ENCODE assay signal across 32 cellular contexts in genomic region chr16:59168715-59169114, GRCh38.
"Had no signal": no experiment of that assay in that cellular context is flagged by ENCODE, and none has a peak within 500 bp of the region (broad histone marks: within the 10 kb centered on the region; RNA-seq: fewer than 3 reads in every experiment).

No MANE protein-coding gene starts in this region.

- H3K27me3 Mint-ChIP-seq: activated CD4-positive, alpha-beta memory T cell treated with anti-CD3 and anti-CD28 coated beads, Interleukin-2, amount 10 ng/mL, durations not matched to agents 7 days and 5 days; activated CD8-positive, alpha-beta memory T cell treated with anti-CD3 and anti-CD28 coated beads, Interleukin-2, amount 10 ng/mL, durations not matched to agents 7 days and 5 days; activated naive CD4-positive, alpha-beta T cell treated with anti-CD3 and anti-CD28 coated beads, Interleukin-2, amount 10 ng/mL, durations not matched to agents 7 days and 5 days; activated naive CD8-positive, alpha-beta T cell; activated naive CD8-positive, alpha-beta T cell treated with anti-CD3 and anti-CD28 coated beads, Interleukin-2, amount 50 U/mL, for 24 hours; brain had no signal

- ATAC-seq: activated CD8-positive, alpha-beta memory T cell treated with anti-CD3 and anti-CD28 coated beads, Interleukin-2, amount 10 ng/mL, durations not matched to agents 7 days and 5 days; activated naive CD8-positive, alpha-beta T cell treated with anti-CD3 and anti-CD28 coated beads, Interleukin-2, amount 50 U/mL, for 24 hours; PC-3; Right ventricle myocardium inferior had no signal

- H3K27ac ChIP-seq: RWPE1, SK-N-MC, WERI-Rb-1 had no signal

- DNase-seq: activated CD4-positive, alpha-beta memory T cell treated with anti-CD3 and anti-CD28 coated beads, Interleukin-2, amount 10 ng/mL, durations not matched to agents 7 days and 5 days; activated CD4-positive, alpha-beta T cell treated with anti-CD3 and anti-CD28 coated beads for 1 hour; activated CD4-positive, alpha-beta T cell treated with anti-CD3 and anti-CD28 coated beads for 48 hours; activated CD4-positive, CD25-positive, alpha-beta regulatory T cell; activated CD8-positive, alpha-beta memory T cell treated with anti-CD3 and anti-CD28 coated beads for 24 hours; activated CD8-positive, alpha-beta memory T cell treated with anti-CD3 and anti-CD28 coated beads, Interleukin-2, amount 10 ng/mL, durations not matched to agents 7 days and 5 days; activated CD8-positive, alpha-beta memory T cell treated with anti-CD3 and anti-CD28 coated beads, Interleukin-2, amount 50 U/mL, for 48 hours; activated effector memory CD4-positive, alpha-beta T cell treated with Interleukin-2 at 50 U/mL for 16 hours; activated naive CD4-positive, alpha-beta T cell treated with anti-CD3 and anti-CD28 coated beads, Interleukin-2, amount 10 ng/mL, durations not matched to agents 7 days and 5 days; activated naive CD8-positive, alpha-beta T cell treated with anti-CD3 and anti-CD28 coated beads, Interleukin-2, amount 50 U/mL, for 24 hours; activated T-cell treated with anti-CD3 and anti-CD28 coated beads, Interleukin-2, amount 50 U/mL, for 48 hours; anterior cingulate cortex; caudate nucleus; cerebellar nuclear complex; MM.1S; MV-4-11; NCI-H1092; NCI-H146; NCI-H187 treated with DMSO at 0.1 percent for 48 hours; NCI-H2081 treated with DMSO at 0.1 percent for 48 hours; NCI-H226; NCI-H446 treated with DMSO at 0.1 percent for 48 hours; NCI-H524; PC-3; SIG-M5; T1000; WERI-Rb-1 had no signal

- H3K9me3 Mint-ChIP-seq: activated CD4-positive, alpha-beta memory T cell treated with anti-CD3 and anti-CD28 coated beads, Interleukin-2, amount 10 ng/mL, durations not matched to agents 7 days and 5 days; activated naive CD4-positive, alpha-beta T cell treated with anti-CD3 and anti-CD28 coated beads, Interleukin-2, amount 10 ng/mL, durations not matched to agents 7 days and 5 days had no signal

- H3K4me3 Mint-ChIP-seq: activated CD4-positive, alpha-beta memory T cell treated with anti-CD3 and anti-CD28 coated beads, Interleukin-2, amount 10 ng/mL, durations not matched to agents 7 days and 5 days; activated CD8-positive, alpha-beta memory T cell treated with anti-CD3 and anti-CD28 coated beads, Interleukin-2, amount 10 ng/mL, durations not matched to agents 7 days and 5 days; activated naive CD4-positive, alpha-beta T cell treated with anti-CD3 and anti-CD28 coated beads, Interleukin-2, amount 10 ng/mL, durations not matched to agents 7 days and 5 days; activated naive CD8-positive, alpha-beta T cell; activated naive CD8-positive, alpha-beta T cell treated with anti-CD3 and anti-CD28 coated beads, Interleukin-2, amount 50 U/mL, for 24 hours; brain had no signal

- H3K36me3 ChIP-seq: WERI-Rb-1 had no signal

- H3K4me1 Mint-ChIP-seq: activated CD4-positive, alpha-beta memory T cell treated with anti-CD3 and anti-CD28 coated beads, Interleukin-2, amount 10 ng/mL, durations not matched to agents 7 days and 5 days; activated CD8-positive, alpha-beta memory T cell treated with anti-CD3 and anti-CD28 coated beads, Interleukin-2, amount 10 ng/mL, durations not matched to agents 7 days and 5 days; activated naive CD4-positive, alpha-beta T cell treated with anti-CD3 and anti-CD28 coated beads, Interleukin-2, amount 10 ng/mL, durations not matched to agents 7 days and 5 days; activated naive CD8-positive, alpha-beta T cell treated with anti-CD3 and anti-CD28 coated beads, Interleukin-2, amount 50 U/mL, for 24 hours had no signal

- H3K36me3 Mint-ChIP-seq: activated CD8-positive, alpha-beta memory T cell treated with anti-CD3 and anti-CD28 coated beads, Interleukin-2, amount 10 ng/mL, durations not matched to agents 7 days and 5 days; activated naive CD4-positive, alpha-beta T cell treated with anti-CD3 and anti-CD28 coated beads, Interleukin-2, amount 10 ng/mL, durations not matched to agents 7 days and 5 days; activated naive CD8-positive, alpha-beta T cell; brain had no signal

- H3K4me3 ChIP-seq: SK-N-MC had no signal

- H3K27ac Mint-ChIP-seq: activated CD4-positive, alpha-beta memory T cell treated with anti-CD3 and anti-CD28 coated beads, Interleukin-2, amount 10 ng/mL, durations not matched to agents 7 days and 5 days; activated CD8-positive, alpha-beta memory T cell treated with anti-CD3 and anti-CD28 coated beads, Interleukin-2, amount 10 ng/mL, durations not matched to agents 7 days and 5 days; activated naive CD4-positive, alpha-beta T cell treated with anti-CD3 and anti-CD28 coated beads, Interleukin-2, amount 10 ng/mL, durations not matched to agents 7 days and 5 days; activated naive CD8-positive, alpha-beta T cell; activated naive CD8-positive, alpha-beta T cell treated with anti-CD3 and anti-CD28 coated beads, Interleukin-2, amount 50 U/mL, for 24 hours had no signal
